ENCODE assay signal across 14 cellular contexts in genomic region chr6:30568245-30568644, GRCh38. TPM values are rescaled to one million over a fixed set of nuclear protein-coding genes. Genes with fewer than 3 reads are reported as not detected.
DNase-seq lines count a peak whose midpoint lies in the region; ATAC-seq and TF ChIP-seq lines count a peak whose summit lies in the region.
"Had no signal": no experiment of that assay in that cellular context is flagged by ENCODE, and none has a peak within 500 bp of the region (broad histone marks: within the 10 kb centered on the region; RNA-seq: fewer than 3 reads in every experiment).

No MANE protein-coding gene starts in this region.

- H3K36me3 Mint-ChIP-seq in activated naive CD8-positive, alpha-beta T cell treated with anti-CD3 and anti-CD28 coated beads for 36 hours: peaks cover 26% of the 10 kb centered on the region

- TF ChIP-seq EP300 in Ishikawa (IDR thresholded peaks at IDR 0.05; ENCODE audit: borderline replicate concordance): no peak

- peaks cover 43% of the 10 kb centered on the region for H3K4me1 Mint-ChIP-seq in activated naive CD8-positive, alpha-beta T cell treated with anti-CD3 and anti-CD28 coated beads for 36 hours

- H3K4me3 Mint-ChIP-seq in activated naive CD8-positive, alpha-beta T cell treated with anti-CD3 and anti-CD28 coated beads for 36 hours: no peak overlapping the region
- H3K4me3 Mint-ChIP-seq: nephron progenitor cell had no signal

- TF ChIP-seq RAD21 in Ishikawa (IDR thresholded peaks at IDR 0.05; ENCODE audit: low read depth): no peak

- peaks cover 5% of the 10 kb centered on the region for H3K27me3 Mint-ChIP-seq in activated naive CD8-positive, alpha-beta T cell treated with anti-CD3 and anti-CD28 coated beads for 36 hours

- DNase-seq in activated CD4-positive, alpha-beta T cell treated with anti-CD3 and anti-CD28 coated beads for 24 hours (ENCODE audit: low read depth in 2 of 2): peak; percentile 30 to 35
- no peak for DNase-seq in activated CD4-positive, alpha-beta T cell treated with anti-CD3 and anti-CD28 coated beads, Interleukin-2, amount 50 U/mL, for 1 hour
- DNase-seq in activated naive CD8-positive, alpha-beta T cell treated with anti-CD3 and anti-CD28 coated beads for 36 hours: peak; percentile 65
- DNase-seq in stimulated activated CD4-positive, alpha-beta T cell treated with anti-CD3 and anti-CD28 coated beads, Interleukin-4, amount 100 ng/mL, for 1 hour: peak; percentile 51
- no peak for DNase-seq in erythroblast (lab: John Stamatoyannopoulos, UW)
- DNase-seq: cerebellar nuclear complex, hippocampal formation, NCI-H2107, nephron progenitor cell had no signal

- H3K27ac Mint-ChIP-seq in activated naive CD8-positive, alpha-beta T cell treated with anti-CD3 and anti-CD28 coated beads for 36 hours: peak overlapping the region; percentile 19
- H3K27ac Mint-ChIP-seq: nephron progenitor cell had no signal

- no peaks in the 10 kb centered on the region for H3K9me3 Mint-ChIP-seq in activated naive CD8-positive, alpha-beta T cell treated with anti-CD3 and anti-CD28 coated beads for 36 hours
- H3K9me3 Mint-ChIP-seq: nephron progenitor cell had no signal

- TF ChIP-seq POLR2A in erythroblast (IDR thresholded peaks at IDR 0.05; ENCODE audit: low read length): no peak

- ATAC-seq in GM18873 (IDR thresholded peaks at IDR 0.05; ENCODE audit: low FRiP score, unreplicated experiment) (no peak), GM18502 (IDR thresholded peaks at IDR 0.05; ENCODE audit: poor library complexity, unreplicated experiment) (no peak)
- ATAC-seq: HCT116, left lobe of liver had no signal

TF ChIP-seq in Ishikawa, 13 proteins besides CTCF, POLR2A, EP300 and RAD21:
- TF ChIP-seq REST (IDR thresholded peaks at IDR 0.05; ENCODE audit: low read depth) (no peak), MAX (IDR thresholded peaks at IDR 0.05) (no peak), NFIC (IDR thresholded peaks at IDR 0.05) (0 out of 2 replicates have a peak, but pooled peaks have one; percentile 12)

RNA-seq across cellular contexts. Expression of gene ABCF1, which starts 3.0 kb away (rescaled TPM):
- total RNA-seq in activated naive CD8-positive, alpha-beta T cell treated with anti-CD3 and anti-CD28 coated beads for 36 hours: 100 to 1,000 TPM; 122 TPM

RNA-seq across cellular contexts. Expression of gene PRR3, which starts 11.2 kb away (rescaled TPM):
- 10 to 100 TPM; 32.7 to 34.4 TPM for total RNA-seq in activated naive CD8-positive, alpha-beta T cell treated with anti-CD3 and anti-CD28 coated beads for 36 hours

RNA-seq across cellular contexts. Expression of gene GNL1, which starts 12.0 kb away (rescaled TPM):
- 100 to 1,000 TPM; 123 to 126 TPM for total RNA-seq in activated naive CD8-positive, alpha-beta T cell treated with anti-CD3 and anti-CD28 coated beads for 36 hours

RNA-seq across cellular contexts. Expression of gene PPP1R10, which starts 48.8 kb away (rescaled TPM):
- total RNA-seq in activated naive CD8-positive, alpha-beta T cell treated with anti-CD3 and anti-CD28 coated beads for 36 hours: 10 to 100 TPM; 80.5 to 84.6 TPM

RNA-seq across cellular contexts. Expression of gene MRPS18B, which starts 49.4 kb away (rescaled TPM):
- total RNA-seq in activated naive CD8-positive, alpha-beta T cell treated with anti-CD3 and anti-CD28 coated beads for 36 hours: 100 to 1,000 TPM; 113 to 116 TPM

Comparison
In these comparisons a context has a peak if more than half of its experiments do, and no peak if none do; other contexts are left out.
1. DNase-seq: peak in activated CD4-positive, alpha-beta T cell treated with anti-CD3 and anti-CD28 coated beads for 24 hours (2 of 2), activated naive CD8-positive, alpha-beta T cell treated with anti-CD3 and anti-CD28 coated beads for 36 hours (single experiment) and stimulated activated CD4-positive, alpha-beta T cell treated with anti-CD3 and anti-CD28 coated beads, Interleukin-4, amount 100 ng/mL, for 1 hour (single experiment); none in activated CD4-positive, alpha-beta T cell treated with anti-CD3 and anti-CD28 coated beads, Interleukin-2, amount 50 U/mL, for 1 hour (single experiment) and erythroblast (0 of 2).